ENCODE assay signal across 1 cellular context in genomic region chr12:32679910-32680217, GRCh38.
TF ChIP-seq lines count a peak whose summit lies in the region.

No MANE protein-coding gene starts in this region.

TF ChIP-seq in K562, 482 proteins besides CTCF, POLR2A, EP300 and RAD21 (continued from another document):
- peak; percentile 6; the same call in 1 of the 2 replicates for TF ChIP-seq ZBTB40 (IDR thresholded peaks at IDR 0.05)
- no peak for TF ChIP-seq ZBTB40 (CRISPR knock-in tag; IDR thresholded peaks at IDR 0.05)
- TF ChIP-seq, protein P1, sequence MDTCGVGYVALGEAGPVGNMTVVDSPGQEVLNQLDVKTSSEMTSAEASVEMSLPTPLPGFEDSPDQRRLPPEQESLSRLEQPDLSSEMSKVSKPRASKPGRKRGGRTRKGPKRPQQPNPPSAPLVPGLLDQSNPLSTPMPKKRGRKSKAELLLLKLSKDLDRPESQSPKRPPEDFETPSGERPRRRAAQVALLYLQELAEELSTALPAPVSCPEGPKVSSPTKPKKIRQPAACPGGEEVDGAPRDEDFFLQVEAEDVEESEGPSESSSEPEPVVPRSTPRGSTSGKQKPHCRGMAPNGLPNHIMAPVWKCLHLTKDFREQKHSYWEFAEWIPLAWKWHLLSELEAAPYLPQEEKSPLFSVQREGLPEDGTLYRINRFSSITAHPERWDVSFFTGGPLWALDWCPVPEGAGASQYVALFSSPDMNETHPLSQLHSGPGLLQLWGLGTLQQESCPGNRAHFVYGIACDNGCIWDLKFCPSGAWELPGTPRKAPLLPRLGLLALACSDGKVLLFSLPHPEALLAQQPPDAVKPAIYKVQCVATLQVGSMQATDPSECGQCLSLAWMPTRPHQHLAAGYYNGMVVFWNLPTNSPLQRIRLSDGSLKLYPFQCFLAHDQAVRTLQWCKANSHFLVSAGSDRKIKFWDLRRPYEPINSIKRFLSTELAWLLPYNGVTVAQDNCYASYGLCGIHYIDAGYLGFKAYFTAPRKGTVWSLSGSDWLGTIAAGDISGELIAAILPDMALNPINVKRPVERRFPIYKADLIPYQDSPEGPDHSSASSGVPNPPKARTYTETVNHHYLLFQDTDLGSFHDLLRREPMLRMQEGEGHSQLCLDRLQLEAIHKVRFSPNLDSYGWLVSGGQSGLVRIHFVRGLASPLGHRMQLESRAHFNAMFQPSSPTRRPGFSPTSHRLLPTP (IDR thresholded peaks at IDR 0.05; ENCODE audit: borderline replicate concordance, extremely low read depth, insufficient read length), result no peak
- TF ChIP-seq BRCA1 (IDR thresholded peaks at IDR 0.05), result no peak
- no peak for TF ChIP-seq BRCA1 (CRISPR knock-in tag; IDR thresholded peaks at IDR 0.05)
- TF ChIP-seq STAG1 (CRISPR knock-in tag; IDR thresholded peaks at IDR 0.05; ENCODE audit: borderline replicate concordance), result no peak
- no peak for TF ChIP-seq U2AF1 (optimal IDR thresholded peaks at IDR 0.05; ENCODE audit: low read depth, low read length)
- TF ChIP-seq RBBP5 (IDR thresholded peaks at IDR 0.05; ENCODE audit: borderline replicate concordance, insufficient read depth, low read length, poor library complexity, severe bottlenecking), result peak; percentile 14
- TF ChIP-seq TAF7 (tag; IDR thresholded peaks at IDR 0.05), result 0 out of 2 replicates have a peak, but pooled peaks have one; percentile 16
- no peak for TF ChIP-seq FOXJ3 (CRISPR knock-in tag; IDR thresholded peaks at IDR 0.05)
- no peak for TF ChIP-seq CBX2 (IDR thresholded peaks at IDR 0.05; ENCODE audit: insufficient read depth, low read length, poor library complexity, severe bottlenecking)
- TF ChIP-seq, protein P2, sequence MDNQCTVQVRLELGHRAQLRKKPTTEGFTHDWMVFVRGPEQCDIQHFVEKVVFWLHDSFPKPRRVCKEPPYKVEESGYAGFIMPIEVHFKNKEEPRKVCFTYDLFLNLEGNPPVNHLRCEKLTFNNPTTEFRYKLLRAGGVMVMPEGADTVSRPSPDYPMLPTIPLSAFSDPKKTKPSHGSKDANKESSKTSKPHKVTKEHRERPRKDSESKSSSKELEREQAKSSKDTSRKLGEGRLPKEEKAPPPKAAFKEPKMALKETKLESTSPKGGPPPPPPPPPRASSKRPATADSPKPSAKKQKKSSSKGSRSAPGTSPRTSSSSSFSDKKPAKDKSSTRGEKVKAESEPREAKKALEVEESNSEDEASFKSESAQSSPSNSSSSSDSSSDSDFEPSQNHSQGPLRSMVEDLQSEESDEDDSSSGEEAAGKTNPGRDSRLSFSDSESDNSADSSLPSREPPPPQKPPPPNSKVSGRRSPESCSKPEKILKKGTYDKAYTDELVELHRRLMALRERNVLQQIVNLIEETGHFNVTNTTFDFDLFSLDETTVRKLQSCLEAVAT (IDR thresholded peaks at IDR 0.05), result peak in 1 of 2 experiments; percentile 35; a peak in 1 of 4 replicates
- TF ChIP-seq SMARCA5 (IDR thresholded peaks at IDR 0.05), result no peak
- TF ChIP-seq ZNF778 (CRISPR knock-in tag; IDR thresholded peaks at IDR 0.05), result no peak
- TF ChIP-seq ZFP30 (CRISPR knock-in tag; IDR thresholded peaks at IDR 0.05; ENCODE audit: borderline replicate concordance), result no peak
- no peak for TF ChIP-seq NFYB (IDR thresholded peaks at IDR 0.05; ENCODE audit: extremely low read depth, insufficient read length)
- TF ChIP-seq CBFA2T3 (IDR thresholded peaks at IDR 0.05), result no peak
- 0 out of 2 replicates have a peak, but pooled peaks have one; percentile 2 for TF ChIP-seq MYC (IDR thresholded peaks at IDR 0.05; ENCODE audit: low read depth, low read length)
- no peak for TF ChIP-seq MYC (CRISPR knock-in tag; IDR thresholded peaks at IDR 0.05; ENCODE audit: borderline replicate concordance, low read depth)
- no peak for TF ChIP-seq ZZZ3 (IDR thresholded peaks at IDR 0.05)
